In genomic region chrX:56248492-56248891, GRCh38 we compare ENCODE assay signal across 8 cellular contexts. TPM values are rescaled to one million over a fixed set of nuclear protein-coding genes. Genes with fewer than 3 reads are reported as not detected.
DNase-seq lines count a peak whose midpoint lies in the region; ATAC-seq and TF ChIP-seq lines count a peak whose summit lies in the region.

No MANE protein-coding gene starts in this region.

- TF ChIP-seq CTCF in LNCaP clone FGC (IDR thresholded peaks at IDR 0.05; ENCODE audit: control insufficient read depth, extremely low read depth, insufficient read depth) (peak; percentile 38), brain microvascular endothelial cell (IDR thresholded peaks at IDR 0.05; ENCODE audit: low read depth, low read length, missing control alignments) (peak; percentile 71)

- no peaks in the 10 kb centered on the region for H3K36me3 ChIP-seq in brain microvascular endothelial cell (replicated peaks)

- H3K27ac ChIP-seq in brain microvascular endothelial cell, result no peak overlapping the region

- peak; percentile 41 for DNase-seq in EH (ENCODE audit: low read depth)
- DNase-seq in LNCaP clone FGC (ENCODE audit: low read depth), result no peak
- DNase-seq in T-helper 9 cell, result peak; percentile 34
- DNase-seq in brain microvascular endothelial cell, result peak; percentile 23
- peak in 1 of 2 donors; percentile 66 for DNase-seq in left colon
- peak; percentile 10 to 21 (median 20) for DNase-seq in stimulated activated CD4-positive, alpha-beta T cell treated with anti-CD3 and anti-CD28 coated beads, TNF-alpha, amount 100 ng/mL, for 4 hours (ENCODE audit: low read depth in 3 of 3)
- DNase-seq in ureter (ENCODE audit: low spot score), result no peak

- intact Hi-C loops in left colon (cut with DNase I, micrococcal nuclease), result no loop called here

- in situ Hi-C loops in brain microvascular endothelial cell (cut with HindIII; ENCODE audit: low pct_ligation_motif_present, low sequenced_read_pairs), result no loop called here

- H3K4me3 ChIP-seq in LNCaP clone FGC (ENCODE audit: low read depth, low read length) (no peak overlapping the region), brain microvascular endothelial cell (ENCODE audit: low read depth, low read length) (no peak overlapping the region)

- ATAC-seq in GM21515 (IDR thresholded peaks at IDR 0.05; ENCODE audit: unreplicated experiment) (peak; percentile 75), left colon (peak; percentile 80)

- H3K27me3 ChIP-seq in brain microvascular endothelial cell (replicated peaks), result no peaks in the 10 kb centered on the region

RNA-seq across cellular contexts. Expression of gene KLF8, which starts 16.3 kb away (rescaled TPM):
- total RNA-seq in left colon (1 to 10 TPM; 2.4 to 3.8 TPM), ureter (22.7 TPM)

Comparison
In these comparisons a context has a peak if more than half of its experiments do, and no peak if none do; other contexts are left out.
1. DNase-seq: peak in EH (single experiment), T-helper 9 cell (single experiment), brain microvascular endothelial cell (single experiment) and stimulated activated CD4-positive, alpha-beta T cell treated with anti-CD3 and anti-CD28 coated beads, TNF-alpha, amount 100 ng/mL, for 4 hours (3 of 3); none in LNCaP clone FGC (single experiment) and ureter (single experiment).